ENCODE assay signal across 8 cellular contexts in genomic region chr11:36377759-36378553, GRCh38.
DNase-seq lines count a peak whose midpoint lies in the region; ATAC-seq, FAIRE-seq and TF ChIP-seq lines count a peak whose summit lies in the region.

No MANE protein-coding gene starts in this region.

- H4K91ac ChIP-seq in H1 (replicated peaks; ENCODE audit: insufficient read length, low read length) (no peak overlapping the region), neuronal stem cell (ENCODE audit: low read depth, low read length, poor library complexity) (no peak overlapping the region)

- H3K4me2 ChIP-seq in MM.1S (ENCODE audit: low read depth, low read length) (peak overlapping the region; percentile 90), H1 (ENCODE audit: insufficient read depth in 1 of 2, low read depth in 2 of 2, low read length in 2 of 2) (peak overlapping the region; percentile 93 to 97), neuronal stem cell (ENCODE audit: insufficient read depth, low read length, poor library complexity, severe bottlenecking) (peak overlapping the region; percentile 95)

- H2BK15ac ChIP-seq in H1 (ENCODE audit: low read length) = no peak overlapping the region
- peak overlapping the region; percentile 95 for H2BK15ac ChIP-seq in neuronal stem cell (ENCODE audit: low read length)

- no peak overlapping the region for H3K18ac ChIP-seq in H1 (ENCODE audit: extremely low read depth, low read length)
- H3K18ac ChIP-seq in neuronal stem cell (ENCODE audit: low read length) = peak overlapping the region; percentile 93

- no peaks in the 10 kb centered on the region for H3K9me3 ChIP-seq in CD4-positive, alpha-beta memory T cell (ENCODE audit: control insufficient read depth in 1 of 2, low read length in 2 of 2)
- no peaks in the 10 kb centered on the region for H3K9me3 ChIP-seq in MM.1S (replicated peaks; ENCODE audit: insufficient read depth, low read length)
- H3K9me3 ChIP-seq in H1 (ENCODE audit: insufficient read depth in 2 of 2, low read depth in 1 of 2, low read length in 1 of 2) = no peaks in the 10 kb centered on the region
- peaks cover 0 to 42% of the 10 kb centered on the region in 2 donors for H3K9me3 ChIP-seq in neuronal stem cell (replicated peaks in 1 of 2; ENCODE audit: control insufficient read depth in 2 of 2, insufficient read depth in 1 of 2, low read depth in 1 of 2, low read length in 2 of 2)

- H3K27me3 ChIP-seq in CD4-positive, alpha-beta memory T cell (ENCODE audit: insufficient read depth, low read length) = no peaks in the 10 kb centered on the region
- peaks cover 14% of the 10 kb centered on the region for H3K27me3 ChIP-seq in MM.1S (replicated peaks; ENCODE audit: insufficient read depth, low read length)
- peaks cover 4 to 23% (median 17%) of the 10 kb centered on the region in 4 experiments for H3K27me3 ChIP-seq in H1 (replicated peaks in 1 of 4; ENCODE audit: control insufficient read depth in 3 of 4, extremely low read depth in 1 of 4, insufficient read depth in 3 of 4, low read length in 3 of 4)
- no peaks in the 10 kb centered on the region for H3K27me3 ChIP-seq in neuronal stem cell (ENCODE audit: control insufficient read depth in 3 of 3, insufficient read depth in 3 of 3, low read depth in 1 of 3, low read length in 3 of 3)

- peaks cover 3 to 19% of the 10 kb centered on the region in 2 donors for H3K36me3 Mint-ChIP-seq in CD4-positive, alpha-beta memory T cell

- H2AK5ac ChIP-seq in H1 (ENCODE audit: low read depth, low read length) (no peak overlapping the region), neuronal stem cell (ENCODE audit: low read depth, low read length) (peak overlapping the region; percentile 76)

- H3K79me2 ChIP-seq in MM.1S (ENCODE audit: low read length) (no peaks in the 10 kb centered on the region), H1 (ENCODE audit: control insufficient read depth in 1 of 2, insufficient read depth in 2 of 2, low read length in 2 of 2) (no peaks in the 10 kb centered on the region)

- 0 out of 2 replicates have a peak overlapping the region, but pooled peaks have one; percentile 76 for H4K8ac ChIP-seq in H1 (ENCODE audit: extremely low read depth, insufficient read depth, low read length)
- no peak overlapping the region for H4K8ac ChIP-seq in neuronal stem cell (ENCODE audit: low read depth, low read length)

- peak overlapping the region; percentile 55 to 81 for H3K4me3 ChIP-seq in CD4-positive, alpha-beta memory T cell (ENCODE audit: low read length in 2 of 2)
- peak overlapping the region; percentile 91 for H3K4me3 ChIP-seq in MM.1S (ENCODE audit: low read length)
- peak overlapping the region; percentile 81 to 98 (median 84) for H3K4me3 ChIP-seq in H1 (ENCODE audit: extremely low read depth in 1 of 4, insufficient read depth in 2 of 4, low read depth in 3 of 4, low read length in 4 of 4)
- peak overlapping the region; percentile 59 to 82 for H3K4me3 ChIP-seq in neuronal stem cell (ENCODE audit: low read length in 2 of 2)

- no peak for ATAC-seq in HG03135 (IDR thresholded peaks at IDR 0.05; ENCODE audit: unreplicated experiment)

- H2AFZ ChIP-seq in MM.1S (ENCODE audit: low read length) (peak overlapping the region; percentile 82), H1 (ENCODE audit: low read length) (peak overlapping the region; percentile 34; the same call in 1 of the 2 replicates), neuronal stem cell (ENCODE audit: low read length) (peak overlapping the region; percentile 84)

- no peak overlapping the region for H4K5ac ChIP-seq in H1 (ENCODE audit: insufficient read length, low read depth, low read length)

- H3K9me3 Mint-ChIP-seq in CD4-positive, alpha-beta memory T cell = no peaks in the 10 kb centered on the region

- H3K9me2 ChIP-seq in MM.1S (replicated peaks; ENCODE audit: insufficient read depth, low read length) = no peaks in the 10 kb centered on the region

- peak overlapping the region; percentile 47 for H3K56ac ChIP-seq in H1 (replicated peaks; ENCODE audit: insufficient read length, low read depth, low read length)

- H3K4me1 Mint-ChIP-seq in CD4-positive, alpha-beta memory T cell = peaks cover 25 to 82% (median 54%) of the 10 kb centered on the region in 4 donors

- H3K23me2 ChIP-seq in H1 (ENCODE audit: low read depth, low read length) = peaks cover 10% of the 10 kb centered on the region

- H3K4me1 ChIP-seq in CD4-positive, alpha-beta memory T cell (ENCODE audit: insufficient read depth, low read length) = peaks cover 59% of the 10 kb centered on the region
- peaks cover 6% of the 10 kb centered on the region for H3K4me1 ChIP-seq in MM.1S (ENCODE audit: low read length)
- H3K4me1 ChIP-seq in H1 (replicated peaks in 1 of 4; ENCODE audit: control insufficient read depth in 3 of 4, insufficient read depth in 4 of 4, low read length in 3 of 4) = peaks cover 0 to 3% (median 1%) of the 10 kb centered on the region in 4 experiments; a peak in 1 of 7 replicates
- H3K4me1 ChIP-seq in neuronal stem cell (ENCODE audit: control insufficient read depth in 2 of 2, insufficient read depth in 1 of 2, low read depth in 1 of 2, low read length in 2 of 2) = peaks cover 7 to 14% of the 10 kb centered on the region in 2 donors

- H3K4me3 Mint-ChIP-seq in CD4-positive, alpha-beta memory T cell = peak overlapping the region; percentile 79 to 98 (median 96)

- TF ChIP-seq RAD21 in H1 (IDR thresholded peaks at IDR 0.05 in 1 of 2, conservative IDR thresholded peaks at IDR 0.05 in 1 of 2; ENCODE audit: low read depth in 2 of 2, low read length in 2 of 2) = no peak

- H2BK12ac ChIP-seq in H1 (ENCODE audit: low read depth, low read length) = 0 out of 2 replicates have a peak overlapping the region, but pooled peaks have one; percentile 55
- H2BK12ac ChIP-seq in neuronal stem cell (ENCODE audit: low read length) = no peak overlapping the region

- peak overlapping the region; percentile 59; the same call in 1 of the 2 replicates for H3K9ac ChIP-seq in MM.1S (ENCODE audit: low read length)
- peak overlapping the region in 2 of 4 experiments; percentile 34; a peak in 3 of 7 replicates for H3K9ac ChIP-seq in H1 (replicated peaks in 1 of 4; ENCODE audit: extremely low read depth in 1 of 4, low read depth in 3 of 4, low read length in 3 of 4)
- peak overlapping the region; percentile 2 for H3K9ac ChIP-seq in neuronal stem cell (ENCODE audit: low read depth, low read length, poor library complexity)

- peaks cover 0 to 1% of the 10 kb centered on the region in 2 donors for H3K27me3 Mint-ChIP-seq in CD4-positive, alpha-beta memory T cell

- peak overlapping the region; percentile 46 for H3K27ac ChIP-seq in CD4-positive, alpha-beta memory T cell (ENCODE audit: low read depth, low read length)
- no peak overlapping the region for H3K27ac ChIP-seq in MM.1S (ENCODE audit: low read length)
- no peak overlapping the region for H3K27ac ChIP-seq in H1 (ENCODE audit: low read depth, low read length)
- no peak overlapping the region for H3K27ac ChIP-seq in neuronal stem cell (replicated peaks; ENCODE audit: low read length)

- H2BK120ac ChIP-seq in H1 (replicated peaks; ENCODE audit: low read depth, low read length) (no peak overlapping the region), neuronal stem cell (ENCODE audit: low read depth, low read length) (peak overlapping the region; percentile 62)

- H3K14ac ChIP-seq in H1 (ENCODE audit: insufficient read length) (no peak overlapping the region), neuronal stem cell (ENCODE audit: low read length) (no peak overlapping the region)

- WGBS in H1 (ENCODE audit: extremely low coverage in 1 of 2, insufficient coverage in 1 of 2, insufficient read length in 1 of 2, insufficient replicate concordance in 2 of 2, low coverage in 1 of 2, low lambda C conversion rate in 2 of 2, missing lambda C conversion rate in 1 of 2), 2 experiments = 35% methylated on average over 22 of the region's 22 CpGs; no CpG with 5 or more reads in 1 of the 2 experiments
- WGBS in neuronal stem cell (ENCODE audit: extremely low coverage in 2 of 2, insufficient read length in 2 of 2, insufficient replicate concordance in 1 of 2), 2 donors = no CpG with 5 or more reads among the region's 22 CpGs

- H3K79me1 ChIP-seq in H1 (ENCODE audit: low read depth, low read length) = no peaks in the 10 kb centered on the region
- peaks cover 2% of the 10 kb centered on the region for H3K79me1 ChIP-seq in neuronal stem cell (ENCODE audit: low read depth, low read length)

- no peak for TF ChIP-seq POLR2A in H1 (IDR thresholded peaks at IDR 0.05; ENCODE audit: control extremely low read depth in 1 of 2, low read depth in 2 of 2, low read length in 2 of 2)

- H3K23ac ChIP-seq in H1 (ENCODE audit: insufficient read length) (no peak overlapping the region), neuronal stem cell (ENCODE audit: low read depth, low read length, poor library complexity) (no peak overlapping the region)

- H3K36me3 ChIP-seq in CD4-positive, alpha-beta memory T cell (ENCODE audit: insufficient read depth, low read length) = no peaks in the 10 kb centered on the region
- H3K36me3 ChIP-seq in MM.1S (replicated peaks; ENCODE audit: insufficient read depth, low read length) (no peaks in the 10 kb centered on the region), H1 (ENCODE audit: control insufficient read depth in 2 of 4, insufficient read depth in 4 of 4, low read length in 3 of 4) (no peaks in the 10 kb centered on the region), neuronal stem cell (replicated peaks in 1 of 2; ENCODE audit: control insufficient read depth in 2 of 2, insufficient read depth in 2 of 2, low read length in 2 of 2) (peaks cover 2 to 53% of the 10 kb centered on the region in 2 donors)

- no peak for DNase-seq in CD4-positive, alpha-beta memory T cell
- DNase-seq in MM.1S = peak; percentile 9
- DNase-seq in H1 (ENCODE audit: low read depth in 1 of 2, low spot score in 2 of 2) = no peak
- no peak for DNase-seq in neuronal stem cell (ENCODE audit: low spot score)
- DNase-seq in SK-N-DZ (ENCODE audit: low spot score) = no peak
- no peak for DNase-seq in amniotic stem cell (lab: John Stamatoyannopoulos, UW)
- no peak for DNase-seq in globus pallidus (ENCODE audit: low spot score)

- POLR2A ChIA-PET in CD4-positive, alpha-beta memory T cell (lab: Charles Lee; ENCODE audit: partially characterized antibody) = interaction anchor here (0.6 to 8.4 kb wide), 25 partner anchors 8 to 115 kb away, joined by 3 to 87 read pairs (median 5); no protein-coding TSS in a partner anchor
- POLR2A ChIA-PET in H1 (lab: Charles Lee; ENCODE audit: partially characterized antibody) = interaction anchor here (1.7 kb wide), 1 partner anchor 59 kb away, joined by 4 read pairs; no protein-coding TSS in a partner anchor

- H3K4ac ChIP-seq in H1 (replicated peaks; ENCODE audit: insufficient read length, low read depth, low read length) = no peak overlapping the region
- no peak overlapping the region for H3K4ac ChIP-seq in neuronal stem cell (ENCODE audit: low read length)

- peak; percentile 28 for FAIRE-seq in H1 (lab: Jason Lieb, UNC)

- TF ChIP-seq CTCF in MM.1S (IDR thresholded peaks at IDR 0.05; ENCODE audit: low read length) (no peak), H1 (IDR thresholded peaks at IDR 0.05; ENCODE audit: control extremely low read depth in 1 of 3, insufficient read depth in 1 of 3, low read depth in 1 of 3, low read length in 3 of 3) (no peak)

- H2BK5ac ChIP-seq in H1 (ENCODE audit: low read depth, low read length) (no peak overlapping the region), neuronal stem cell (ENCODE audit: low read length) (peak overlapping the region; percentile 89)

- H3K27ac Mint-ChIP-seq in CD4-positive, alpha-beta memory T cell = peak overlapping the region; percentile 81 to 96 (median 90)

- CTCF ChIA-PET in CD4-positive, alpha-beta memory T cell (lab: Charles Lee; ENCODE audit: partially characterized antibody) = interaction anchor here (0.8 to 11.2 kb wide), 26 partner anchors 7 to 118 kb away, joined by 3 to 92 read pairs (median 6); partner anchors contain the start of gene COMMD9
- CTCF ChIA-PET in H1 (lab: Charles Lee; ENCODE audit: partially characterized antibody) = interaction anchor here (0.6 to 4.4 kb wide), 18 partner anchors 10 to 132 kb away, joined by 3 to 33 read pairs (median 4); no protein-coding TSS in a partner anchor

- no peak overlapping the region for H2BK20ac ChIP-seq in H1 (ENCODE audit: low read length)

- intact Hi-C loops in CD4-positive, alpha-beta memory T cell (cut with micrococcal nuclease) = loop anchor here (1.0 to 5.0 kb wide), 7 partner anchors 14 to 1941 kb away; partner anchors contain the start of genes CAT and COMMD9

- H3F3A ChIP-seq in MM.1S (ENCODE audit: insufficient read depth, low read length) = no peaks in the 10 kb centered on the region

- H4K20me1 ChIP-seq in MM.1S (ENCODE audit: insufficient read depth, low read length) (no peaks in the 10 kb centered on the region), H1 (replicated peaks in 1 of 2; ENCODE audit: control insufficient read depth in 1 of 2, insufficient read depth in 2 of 2, low read length in 2 of 2) (peaks cover 0 to 3% of the 10 kb centered on the region in 2 experiments)

- no peak for TF ChIP-seq EP300 in H1 (IDR thresholded peaks at IDR 0.05; ENCODE audit: borderline replicate concordance in 1 of 2, low read depth in 2 of 2, low read length in 2 of 2)

Comparison
In these comparisons a context has a peak if more than half of its experiments do, and no peak if none do; other contexts are left out.
1. H2AFZ ChIP-seq: peak in every context shown above with its lines; median percentile 84 in neuronal stem cell; 82 in MM.1S; 34 in H1.